1 cellular context compared by ENCODE assay signal in genomic region chr21:14271053-14271452, GRCh38.
A peak's percentile ranks its signal among the peaks of the same experiment; 100 is the strongest.
TF ChIP-seq lines count a peak whose summit lies in the region.

No MANE protein-coding gene starts in this region.

TF ChIP-seq in K562, 482 proteins besides CTCF, POLR2A, EP300 and RAD21 (continued from another document):
- 0 out of 4 replicates have a peak, but pooled peaks of 1 of the 2 experiments have one; percentile 38 for TF ChIP-seq ARNT (IDR thresholded peaks at IDR 0.05)
- TF ChIP-seq TFAM (CRISPR knock-in tag; conservative IDR thresholded peaks at IDR 0.05), result no peak
- TF ChIP-seq SAP30 (IDR thresholded peaks at IDR 0.05; ENCODE audit: borderline replicate concordance, insufficient read depth, low read depth, low read length, poor library complexity, severe bottlenecking), result no peak
- TF ChIP-seq SAFB2 (IDR thresholded peaks at IDR 0.05; ENCODE audit: borderline replicate concordance, low read depth, low read length, severe bottlenecking), result no peak
- peak; percentile 65 for TF ChIP-seq KLF16 (IDR thresholded peaks at IDR 0.05)
- no peak for TF ChIP-seq TCF7L2 (IDR thresholded peaks at IDR 0.05; ENCODE audit: low read depth, low read length)
- TF ChIP-seq DDX20 (tag; IDR thresholded peaks at IDR 0.05; ENCODE audit: low read depth), result no peak
- no peak for TF ChIP-seq POLR3A (IDR thresholded peaks at IDR 0.05; ENCODE audit: borderline replicate concordance, extremely low read depth, insufficient read depth, insufficient read length)
- peak; percentile 51 for TF ChIP-seq ATF7 (IDR thresholded peaks at IDR 0.05)
- TF ChIP-seq ATF1 (CRISPR knock-in tag; IDR thresholded peaks at IDR 0.05), result no peak
- peak; percentile 78 for TF ChIP-seq ATF1 (tag; IDR thresholded peaks at IDR 0.05)
- TF ChIP-seq ZNF57 (CRISPR knock-in tag; IDR thresholded peaks at IDR 0.05), result no peak
- TF ChIP-seq ZBTB5 (IDR thresholded peaks at IDR 0.05), result no peak
- no peak for TF ChIP-seq POLR2B (IDR thresholded peaks at IDR 0.05; ENCODE audit: low read depth, partially characterized antibody)
- no peak for TF ChIP-seq ZNF395 (CRISPR knock-in tag; IDR thresholded peaks at IDR 0.05)
- no peak for TF ChIP-seq CREB3 (tag; conservative IDR thresholded peaks at IDR 0.05; ENCODE audit: low read depth)
- TF ChIP-seq E2F6 (IDR thresholded peaks at IDR 0.05; ENCODE audit: borderline replicate concordance in 1 of 2, extremely low read depth in 1 of 2, insufficient read depth in 1 of 2, insufficient read length in 1 of 2, low read depth in 1 of 2, low read length in 1 of 2, poor library complexity in 1 of 2, severe bottlenecking in 1 of 2), result no peak
- no peak for TF ChIP-seq SRSF9 (IDR thresholded peaks at IDR 0.05; ENCODE audit: borderline replicate concordance, low read depth, low read length)
- peak; percentile 25; the same call in 1 of the 2 replicates for TF ChIP-seq MAFF (IDR thresholded peaks at IDR 0.05; ENCODE audit: low read length)
- peak; percentile 49 for TF ChIP-seq HDAC3 (IDR thresholded peaks at IDR 0.05; ENCODE audit: borderline replicate concordance, partially characterized antibody)
- TF ChIP-seq ZNF764 (CRISPR knock-in tag; IDR thresholded peaks at IDR 0.05; ENCODE audit: low read depth), result no peak
- 0 out of 2 replicates have a peak, but pooled peaks have one; percentile 45 for TF ChIP-seq FOXJ2 (tag; IDR thresholded peaks at IDR 0.05)
- TF ChIP-seq ZNF696 (CRISPR knock-in tag; conservative IDR thresholded peaks at IDR 0.05), result no peak
- no peak for TF ChIP-seq FIP1L1 (IDR thresholded peaks at IDR 0.05; ENCODE audit: low read depth, low read length, poor library complexity, severe bottlenecking)
- peak; percentile 67 for TF ChIP-seq MEIS2 (IDR thresholded peaks at IDR 0.05; ENCODE audit: partially characterized antibody)
- no peak for TF ChIP-seq MTA1 (IDR thresholded peaks at IDR 0.05; ENCODE audit: borderline replicate concordance)
- no peak for TF ChIP-seq USF2 (CRISPR knock-in tag; IDR thresholded peaks at IDR 0.05)
- no peak for TF ChIP-seq ZZZ3 (IDR thresholded peaks at IDR 0.05)
- TF ChIP-seq DNMT1 (IDR thresholded peaks at IDR 0.05), result no peak
- peak; percentile 79 for TF ChIP-seq TEAD2 (tag; IDR thresholded peaks at IDR 0.05)
- no peak for TF ChIP-seq KAT7 (CRISPR knock-in tag; IDR thresholded peaks at IDR 0.05; ENCODE audit: borderline replicate concordance)
- TF ChIP-seq NFRKB (IDR thresholded peaks at IDR 0.05; ENCODE audit: low read depth), result no peak
- TF ChIP-seq IRF2 (CRISPR knock-in tag; IDR thresholded peaks at IDR 0.05), result no peak
- TF ChIP-seq CCAR2 (IDR thresholded peaks at IDR 0.05; ENCODE audit: low read depth, low read length), result no peak
- no peak for TF ChIP-seq KDM5B (IDR thresholded peaks at IDR 0.05; ENCODE audit: insufficient replicate concordance, low read depth, low read length)
- no peak for TF ChIP-seq NONO (IDR thresholded peaks at IDR 0.05; ENCODE audit: low read depth in 2 of 2, low read length in 1 of 2)
- no peak for TF ChIP-seq RNF219 (CRISPR knock-in tag; IDR thresholded peaks at IDR 0.05)
- no peak for TF ChIP-seq GABPB1 (CRISPR knock-in tag; IDR thresholded peaks at IDR 0.05)
- no peak for TF ChIP-seq PTRF (tag; IDR thresholded peaks at IDR 0.05)
- TF ChIP-seq ARID3B (CRISPR knock-in tag; IDR thresholded peaks at IDR 0.05; ENCODE audit: borderline replicate concordance), result no peak
- TF ChIP-seq KLF13 (tag; IDR thresholded peaks at IDR 0.05; ENCODE audit: borderline replicate concordance, low read depth), result no peak
- TF ChIP-seq CBFA2T3 (IDR thresholded peaks at IDR 0.05), result peak; percentile 95
- no peak for TF ChIP-seq CEBPB (tag; IDR thresholded peaks at IDR 0.05)
